ENCODE assay signal across 15 cellular contexts in the genomic region with DNA sequence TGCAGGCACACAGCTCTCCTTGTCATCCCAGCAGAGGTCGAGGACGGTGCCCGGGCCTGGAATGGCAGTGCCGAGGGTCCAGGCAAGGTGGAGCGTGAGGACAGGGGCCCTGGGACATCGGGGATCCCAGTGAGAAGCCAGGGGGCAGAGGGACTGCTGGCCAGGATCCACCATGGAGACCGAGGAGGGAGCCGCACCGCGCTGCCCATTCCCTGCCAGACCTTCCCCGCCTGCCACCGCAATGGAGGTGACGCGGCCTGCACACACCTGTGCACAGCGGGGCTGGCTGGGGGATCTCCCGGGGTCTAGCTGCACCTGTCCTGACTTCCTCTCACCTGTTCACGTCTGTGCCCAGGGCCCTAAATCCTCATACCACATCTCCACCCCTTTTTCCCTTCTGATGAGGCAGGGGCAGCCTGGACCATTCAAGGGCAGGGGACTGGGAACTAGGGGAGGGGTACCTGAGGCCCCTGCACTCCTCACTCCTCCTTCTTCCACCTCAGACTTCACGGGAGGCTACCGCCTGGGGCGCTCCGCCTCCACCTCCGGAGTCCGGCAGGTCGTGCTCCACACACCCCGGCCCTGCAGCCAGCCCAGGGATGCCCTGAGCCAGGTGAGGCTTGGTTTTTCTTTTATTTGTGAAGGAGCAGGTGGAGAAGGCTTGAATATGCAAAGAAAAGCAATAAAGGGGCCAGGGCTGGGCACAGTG. TPM values are rescaled to one million over a fixed set of nuclear protein-coding genes. Genes with fewer than 3 reads are reported as not detected.
A peak's percentile ranks its signal among the peaks of the same experiment; 100 is the strongest.
DNase-seq lines count a peak whose midpoint lies in the region; ATAC-seq, FAIRE-seq and TF ChIP-seq lines count a peak whose summit lies in the region.
"Had no signal": no experiment of that assay in that cellular context is flagged by ENCODE, and none has a peak within 500 bp of the region (broad histone marks: within the 10 kb centered on the region; RNA-seq: fewer than 3 reads in every experiment).

No MANE protein-coding gene starts in this region.

- 89% methylated on average over 25 of the region's 25 CpGs; no CpG with 5 or more reads in 1 of the 2 experiments for WGBS in H1 (ENCODE audit: extremely low coverage in 1 of 2, insufficient coverage in 1 of 2, insufficient read length in 1 of 2, insufficient replicate concordance in 2 of 2, low coverage in 1 of 2, low lambda C conversion rate in 2 of 2, missing lambda C conversion rate in 1 of 2), 2 experiments

- peaks cover 0 to 9% (median 0%) of the 10 kb centered on the region in 4 experiments; a peak in 2 of 8 replicates for H3K36me3 ChIP-seq in H1 (ENCODE audit: control insufficient read depth in 2 of 4, insufficient read depth in 4 of 4, low read length in 3 of 4)
- H3K36me3 ChIP-seq: heart left ventricle, ovary, transverse colon had no signal

- no peak overlapping the region; a peak in 1 of 8 replicates for H3K4me3 ChIP-seq in H1 (ENCODE audit: extremely low read depth in 1 of 4, insufficient read depth in 2 of 4, low read depth in 3 of 4, low read length in 4 of 4)
- H3K4me3 ChIP-seq: heart left ventricle, ovary, transverse colon had no signal

- ATAC-seq in stimulated activated effector memory CD8-positive, alpha-beta T cell treated with anti-CD3 and anti-CD28 coated beads, Interleukin-12 subunit alpha, Interleukin-12 subunit beta, amount 100 ng/mL, for 72 hours: no peak
- no peak for ATAC-seq in activated naive CD8-positive, alpha-beta T cell treated with anti-CD3 and anti-CD28 coated beads, Interleukin-2, amount 50 U/mL, for 24 hours

- H3K23ac ChIP-seq in H1 (ENCODE audit: insufficient read length): no peak overlapping the region

- intact Hi-C loops in posterior cingulate gyrus (cut with DNase I): loop anchor here (5.0 kb wide), 1 partner anchor 47 kb away; a partner anchor contains a TSS

- no peaks in the 10 kb centered on the region for H3K79me2 ChIP-seq in H1 (ENCODE audit: control insufficient read depth in 1 of 2, insufficient read depth in 2 of 2, low read length in 2 of 2)

- H3K18ac ChIP-seq in H1 (ENCODE audit: extremely low read depth, low read length): no peak overlapping the region

- no peak for FAIRE-seq in H1 (lab: Jason Lieb, UNC)
- FAIRE-seq: endometrium had no signal

- 0 out of 2 replicates have a peak overlapping the region, but pooled peaks have one; percentile 44 for H2BK5ac ChIP-seq in H1 (ENCODE audit: low read depth, low read length)

- H3K27ac Mint-ChIP-seq in stimulated activated effector memory CD8-positive, alpha-beta T cell treated with anti-CD3 and anti-CD28 coated beads, Interleukin-12 subunit alpha, Interleukin-12 subunit beta, amount 100 ng/mL, for 72 hours: peak overlapping the region; percentile 73
- H3K27ac Mint-ChIP-seq in activated naive CD8-positive, alpha-beta T cell treated with anti-CD3 and anti-CD28 coated beads, Interleukin-2, amount 50 U/mL, for 24 hours: no peak overlapping the region
- H3K27ac Mint-ChIP-seq: activated CD4-positive, alpha-beta memory T cell treated with anti-CD3 and anti-CD28 coated beads, Interleukin-2, amount 10 ng/mL, durations not matched to agents 7 days and 5 days had no signal

- no peak overlapping the region for H2AFZ ChIP-seq in H1 (ENCODE audit: low read length)

- no peak overlapping the region for H2BK20ac ChIP-seq in H1 (ENCODE audit: low read length)

- peaks cover 0 to 7% of the 10 kb centered on the region in 2 experiments for H4K20me1 ChIP-seq in H1 (replicated peaks in 1 of 2; ENCODE audit: control insufficient read depth in 1 of 2, insufficient read depth in 2 of 2, low read length in 2 of 2)

- no peak overlapping the region for H4K5ac ChIP-seq in H1 (ENCODE audit: insufficient read length, low read depth, low read length)

- no peaks in the 10 kb centered on the region for H3K9me3 ChIP-seq in H1 (ENCODE audit: insufficient read depth in 2 of 2, low read depth in 1 of 2, low read length in 1 of 2)
- H3K9me3 ChIP-seq: heart left ventricle, ovary, transverse colon had no signal

- H3K23me2 ChIP-seq in H1 (ENCODE audit: low read depth, low read length): peaks cover 7% of the 10 kb centered on the region; the same call in 1 of the 2 replicates

- H3K14ac ChIP-seq in H1 (ENCODE audit: insufficient read length): no peak overlapping the region

- no peak overlapping the region for H2BK120ac ChIP-seq in H1 (replicated peaks; ENCODE audit: low read depth, low read length)

- H3K4me1 Mint-ChIP-seq in stimulated activated effector memory CD8-positive, alpha-beta T cell treated with anti-CD3 and anti-CD28 coated beads, Interleukin-12 subunit alpha, Interleukin-12 subunit beta, amount 100 ng/mL, for 72 hours: peaks cover 16% of the 10 kb centered on the region
- peaks cover 9% of the 10 kb centered on the region for H3K4me1 Mint-ChIP-seq in activated naive CD8-positive, alpha-beta T cell treated with anti-CD3 and anti-CD28 coated beads, Interleukin-2, amount 50 U/mL, for 24 hours

- CTCF ChIA-PET in H1 (lab: Charles Lee; ENCODE audit: partially characterized antibody): interaction anchor here (0.6 to 3.7 kb wide), 16 partner anchors 10 to 214 kb away, joined by 3 to 11 read pairs (median 4); no protein-coding TSS in a partner anchor

- no peak overlapping the region for H2BK12ac ChIP-seq in H1 (ENCODE audit: low read depth, low read length)

- H4K8ac ChIP-seq in H1 (ENCODE audit: extremely low read depth, insufficient read depth, low read length): no peak overlapping the region

- H3K79me1 ChIP-seq in H1 (ENCODE audit: low read depth, low read length): no peaks in the 10 kb centered on the region

- H3K4me3 Mint-ChIP-seq in stimulated activated effector memory CD8-positive, alpha-beta T cell treated with anti-CD3 and anti-CD28 coated beads, Interleukin-12 subunit alpha, Interleukin-12 subunit beta, amount 100 ng/mL, for 72 hours: no peak overlapping the region
- H3K4me3 Mint-ChIP-seq in activated naive CD8-positive, alpha-beta T cell treated with anti-CD3 and anti-CD28 coated beads, Interleukin-2, amount 50 U/mL, for 24 hours: no peak overlapping the region
- H3K4me3 Mint-ChIP-seq: activated CD4-positive, alpha-beta memory T cell treated with anti-CD3 and anti-CD28 coated beads, Interleukin-2, amount 10 ng/mL, durations not matched to agents 7 days and 5 days had no signal

- TF ChIP-seq CTCF in GM10266 (IDR thresholded peaks at IDR 0.05; ENCODE audit: control insufficient read depth, insufficient read depth, low read depth, missing control alignments) (no peak), H1 (IDR thresholded peaks at IDR 0.05; ENCODE audit: control extremely low read depth in 1 of 3, insufficient read depth in 1 of 3, low read depth in 1 of 3, low read length in 3 of 3) (no peak)

- TF ChIP-seq EP300 in H1 (IDR thresholded peaks at IDR 0.05; ENCODE audit: borderline replicate concordance in 1 of 2, low read depth in 2 of 2, low read length in 2 of 2): no peak

- no peaks in the 10 kb centered on the region for H3K9me3 Mint-ChIP-seq in stimulated activated effector memory CD8-positive, alpha-beta T cell treated with anti-CD3 and anti-CD28 coated beads, Interleukin-12 subunit alpha, Interleukin-12 subunit beta, amount 100 ng/mL, for 72 hours
- no peaks in the 10 kb centered on the region for H3K9me3 Mint-ChIP-seq in activated naive CD8-positive, alpha-beta T cell treated with anti-CD3 and anti-CD28 coated beads, Interleukin-2, amount 50 U/mL, for 24 hours
- H3K9me3 Mint-ChIP-seq: activated CD4-positive, alpha-beta memory T cell treated with anti-CD3 and anti-CD28 coated beads, Interleukin-2, amount 10 ng/mL, durations not matched to agents 7 days and 5 days had no signal

- H4K91ac ChIP-seq in H1 (replicated peaks; ENCODE audit: insufficient read length, low read length): peak overlapping the region; percentile 22

- TF ChIP-seq POLR2A in H1 (IDR thresholded peaks at IDR 0.05; ENCODE audit: control extremely low read depth in 1 of 2, low read depth in 2 of 2, low read length in 2 of 2): no peak

- no peak overlapping the region; the same call in 1 of the 2 replicates for H2BK15ac ChIP-seq in H1 (ENCODE audit: low read length)

- no peak overlapping the region for H3K4ac ChIP-seq in H1 (replicated peaks; ENCODE audit: insufficient read length, low read depth, low read length)

- peak overlapping the region; percentile 56 for H3K27ac ChIP-seq in H1 (ENCODE audit: low read depth, low read length)
- H3K27ac ChIP-seq: heart left ventricle, ovary, transverse colon had no signal

- TF ChIP-seq RAD21 in H1 (IDR thresholded peaks at IDR 0.05 in 1 of 2, conservative IDR thresholded peaks at IDR 0.05 in 1 of 2; ENCODE audit: low read depth in 2 of 2, low read length in 2 of 2): no peak; a peak in 1 of 4 replicates

- no peak overlapping the region for H3K9ac ChIP-seq in H1 (replicated peaks in 1 of 4; ENCODE audit: extremely low read depth in 1 of 4, low read depth in 3 of 4, low read length in 3 of 4)

- H3K56ac ChIP-seq in H1 (replicated peaks; ENCODE audit: insufficient read length, low read depth, low read length): no peak overlapping the region

- no peak overlapping the region; the same call in 1 of the 2 replicates for H2AK5ac ChIP-seq in H1 (ENCODE audit: low read depth, low read length)

- DNase-seq in GM10266 (ENCODE audit: extremely low spot score) (peak; percentile 15), NCI-H146 (lab: John Stamatoyannopoulos, UW) (peak; percentile 97), H1 (ENCODE audit: low read depth in 1 of 2, low spot score in 2 of 2) (no peak), posterior cingulate gyrus (no peak), RKO (ENCODE audit: low spot score) (no peak)
- DNase-seq in stimulated activated effector memory CD8-positive, alpha-beta T cell treated with anti-CD3 and anti-CD28 coated beads, Interleukin-12 subunit alpha, Interleukin-12 subunit beta, amount 100 ng/mL, for 72 hours (ENCODE audit: low spot score in 2 of 2): no peak
- DNase-seq in activated naive CD8-positive, alpha-beta T cell treated with anti-CD3 and anti-CD28 coated beads, Interleukin-2, amount 50 U/mL, for 24 hours: no peak
- DNase-seq: activated naive CD4-positive, alpha-beta T cell treated with Interleukin-2 at 50 U/mL for 16 hours; activated T-cell treated with anti-CD3 and anti-CD28 coated beads, Interleukin-2, amount 50 U/mL, for 1 hour; GOT3; transverse colon had no signal

- peaks cover 2 to 22% (median 13%) of the 10 kb centered on the region in 4 experiments for H3K4me1 ChIP-seq in H1 (replicated peaks in 1 of 4; ENCODE audit: control insufficient read depth in 3 of 4, insufficient read depth in 4 of 4, low read length in 3 of 4)

- H3K27me3 ChIP-seq in H1 (replicated peaks in 1 of 4; ENCODE audit: control insufficient read depth in 3 of 4, extremely low read depth in 1 of 4, insufficient read depth in 3 of 4, low read length in 3 of 4): peaks cover 0 to 4% (median 2%) of the 10 kb centered on the region in 4 experiments; a peak in 5 of 7 replicates
- H3K27me3 ChIP-seq: ovary had no signal

- POLR2A ChIA-PET in H1 (lab: Charles Lee; ENCODE audit: partially characterized antibody): interaction anchor here (0.6 to 1.9 kb wide), 5 partner anchors 9 to 95 kb away, joined by 3 to 6 read pairs (median 3); a partner anchor contains a TSS

- 0 out of 4 replicates have a peak overlapping the region, but pooled peaks of 1 of the 2 experiments have one; percentile 14 for H3K4me2 ChIP-seq in H1 (ENCODE audit: insufficient read depth in 1 of 2, low read depth in 2 of 2, low read length in 2 of 2)

- peaks cover 13% of the 10 kb centered on the region for H3K27me3 Mint-ChIP-seq in activated naive CD8-positive, alpha-beta T cell treated with anti-CD3 and anti-CD28 coated beads, Interleukin-2, amount 50 U/mL, for 24 hours

- H3K36me3 Mint-ChIP-seq in stimulated activated effector memory CD8-positive, alpha-beta T cell treated with anti-CD3 and anti-CD28 coated beads, Interleukin-12 subunit alpha, Interleukin-12 subunit beta, amount 100 ng/mL, for 72 hours: no peaks in the 10 kb centered on the region
- H3K36me3 Mint-ChIP-seq in activated naive CD8-positive, alpha-beta T cell treated with anti-CD3 and anti-CD28 coated beads, Interleukin-2, amount 50 U/mL, for 24 hours (ENCODE audit: low read depth): no peaks in the 10 kb centered on the region

RNA-seq across cellular contexts. Expression of a gene that starts 6.9 kb away (rescaled TPM):
- total RNA-seq in H1 (2021; fragmentation: NEBNext Ultra II Directional; extraction: Animal tissue kit (Norgen Biotek cat#: 25700)): 4.5 and 4.6 TPM in 2 replicates
- polyA plus RNA-seq in H1 (2011; rRNA removed): 1.9 and 5.0 TPM in 2 replicates
- 3.9 TPM for polyA plus RNA-seq in H1 (2011; cell fraction: cytosol; rRNA removed)
- 5.5 TPM for polyA plus RNA-seq in H1 (2011; cell fraction: nucleus; rRNA removed)
- polyA plus RNA-seq in H1 (2012, experiment 1 of 2): 2.7 to 4.5 TPM (median 3.8 TPM) in 4 replicates
- polyA plus RNA-seq in H1 (2012, experiment 2 of 2): 2.0 TPM
- 2.5 TPM for polyA plus RNA-seq in H1 (2013, experiment 1 of 2)
- polyA plus RNA-seq in H1 (2013, experiment 2 of 2): 2.2 TPM
- 0.37 and 0.41 TPM in 2 replicates for polyA minus RNA-seq in H1 (2011; rRNA and poly(A)+ RNA removed)
- 3.1 TPM for polyA minus RNA-seq in H1 (2011; cell fraction: cytosol; rRNA and poly(A)+ RNA removed)
- polyA minus RNA-seq in H1 (2011; cell fraction: nucleus; rRNA and poly(A)+ RNA removed): 2.9 TPM

RNA-seq across cellular contexts. Expression of a gene that starts 11.6 kb away (rescaled TPM):
- total RNA-seq in H1 (2021; fragmentation: NEBNext Ultra II Directional; extraction: Animal tissue kit (Norgen Biotek cat#: 25700)): 20.3 and 24.1 TPM in 2 replicates
- polyA plus RNA-seq in H1 (2011; rRNA removed): 13.2 and 22.4 TPM in 2 replicates
- 14.7 TPM for polyA plus RNA-seq in H1 (2011; cell fraction: cytosol; rRNA removed)
- polyA plus RNA-seq in H1 (2011; cell fraction: nucleus; rRNA removed): 22.4 TPM
- polyA plus RNA-seq in H1 (2012, experiment 1 of 2): 13.5 to 21.7 TPM (median 20.5 TPM) in 4 replicates
- polyA plus RNA-seq in H1 (2012, experiment 2 of 2): 18.7 TPM
- 15.3 TPM for polyA plus RNA-seq in H1 (2013, experiment 1 of 2)
- 14.1 TPM for polyA plus RNA-seq in H1 (2013, experiment 2 of 2)
- polyA minus RNA-seq in H1 (2011; rRNA and poly(A)+ RNA removed): 4.6 and 6.6 TPM in 2 replicates
- 15.1 TPM for polyA minus RNA-seq in H1 (2011; cell fraction: cytosol; rRNA and poly(A)+ RNA removed)
- 7.5 TPM for polyA minus RNA-seq in H1 (2011; cell fraction: nucleus; rRNA and poly(A)+ RNA removed)

RNA-seq across cellular contexts. Expression of a gene that starts 26.6 kb away (rescaled TPM):
- total RNA-seq in H1 (2021; fragmentation: NEBNext Ultra II Directional; extraction: Animal tissue kit (Norgen Biotek cat#: 25700)): 0.33 TPM in 1 of 2 replicates, not detected in the other
- 0.26 and 0.31 TPM in 2 replicates for polyA plus RNA-seq in H1 (2011; rRNA removed)
- polyA plus RNA-seq in H1 (2011; cell fraction: cytosol; rRNA removed): 0.41 TPM
- 0.80 TPM for polyA plus RNA-seq in H1 (2011; cell fraction: nucleus; rRNA removed)
- polyA plus RNA-seq in H1 (2012, experiment 1 of 2): 0.18 to 0.92 TPM (median 0.19 TPM) in 3 of 4 replicates, not detected in the other
- 0.39 TPM for polyA plus RNA-seq in H1 (2012, experiment 2 of 2)
- 0.55 TPM for polyA plus RNA-seq in H1 (2013, experiment 1 of 2)
- polyA plus RNA-seq in H1 (2013, experiment 2 of 2): 0.13 TPM
- not detected in 2 replicates for polyA minus RNA-seq in H1 (2011; rRNA and poly(A)+ RNA removed)
- not detected for polyA minus RNA-seq in H1 (2011; cell fraction: cytosol; rRNA and poly(A)+ RNA removed)
- not detected for polyA minus RNA-seq in H1 (2011; cell fraction: nucleus; rRNA and poly(A)+ RNA removed)
- total RNA-seq: transverse colon had no signal

RNA-seq across cellular contexts. Expression of a gene that starts 48.4 kb away (rescaled TPM):
- total RNA-seq in H1 (2021; fragmentation: NEBNext Ultra II Directional; extraction: Animal tissue kit (Norgen Biotek cat#: 25700)): 7.6 TPM in 2 replicates
- polyA plus RNA-seq in H1 (2011; rRNA removed): 11.2 and 15.9 TPM in 2 replicates
- 8.7 TPM for polyA plus RNA-seq in H1 (2011; cell fraction: cytosol; rRNA removed)
- polyA plus RNA-seq in H1 (2011; cell fraction: nucleus; rRNA removed): 18.2 TPM
- 5.8 to 9.2 TPM (median 6.5 TPM) in 4 replicates for polyA plus RNA-seq in H1 (2012, experiment 1 of 2)
- 4.1 TPM for polyA plus RNA-seq in H1 (2012, experiment 2 of 2)
- polyA plus RNA-seq in H1 (2013, experiment 1 of 2): 2.6 TPM
- polyA plus RNA-seq in H1 (2013, experiment 2 of 2): 3.0 TPM
- polyA minus RNA-seq in H1 (2011; rRNA and poly(A)+ RNA removed): 7.0 and 7.5 TPM in 2 replicates
- polyA minus RNA-seq in H1 (2011; cell fraction: cytosol; rRNA and poly(A)+ RNA removed): 12.4 TPM
- polyA minus RNA-seq in H1 (2011; cell fraction: nucleus; rRNA and poly(A)+ RNA removed): 13.5 TPM

RNA-seq across cellular contexts. Expression of a gene that starts 54.3 kb away (rescaled TPM):
- total RNA-seq in H1 (2021; fragmentation: NEBNext Ultra II Directional; extraction: Animal tissue kit (Norgen Biotek cat#: 25700)): 53.8 and 58.2 TPM in 2 replicates
- 52.3 and 78.4 TPM in 2 replicates for polyA plus RNA-seq in H1 (2011; rRNA removed)
- polyA plus RNA-seq in H1 (2011; cell fraction: cytosol; rRNA removed): 63.4 TPM
- 97.9 TPM for polyA plus RNA-seq in H1 (2011; cell fraction: nucleus; rRNA removed)
- polyA plus RNA-seq in H1 (2012, experiment 1 of 2): 42.3 to 54.4 TPM (median 51.6 TPM) in 4 replicates
- polyA plus RNA-seq in H1 (2012, experiment 2 of 2): 48.2 TPM
- polyA plus RNA-seq in H1 (2013, experiment 1 of 2): 131 TPM
- polyA plus RNA-seq in H1 (2013, experiment 2 of 2): 122 TPM
- polyA minus RNA-seq in H1 (2011; rRNA and poly(A)+ RNA removed): 2.5 and 4.6 TPM in 2 replicates
- polyA minus RNA-seq in H1 (2011; cell fraction: cytosol; rRNA and poly(A)+ RNA removed): 22.1 TPM
- 18.2 TPM for polyA minus RNA-seq in H1 (2011; cell fraction: nucleus; rRNA and poly(A)+ RNA removed)

Comparison
In these comparisons a context has a peak if more than half of its experiments do, and no peak if none do; other contexts are left out.
1. DNase-seq: peak in GM10266 (single experiment) and NCI-H146 (single experiment); none in H1 (0 of 2), stimulated activated effector memory CD8-positive, alpha-beta T cell treated with anti-CD3 and anti-CD28 coated beads, Interleukin-12 subunit alpha, Interleukin-12 subunit beta, amount 100 ng/mL, for 72 hours (0 of 2), activated naive CD8-positive, alpha-beta T cell treated with anti-CD3 and anti-CD28 coated beads, Interleukin-2, amount 50 U/mL, for 24 hours (single experiment), posterior cingulate gyrus (0 of 10) and RKO (single experiment).